In the genomic region with DNA sequence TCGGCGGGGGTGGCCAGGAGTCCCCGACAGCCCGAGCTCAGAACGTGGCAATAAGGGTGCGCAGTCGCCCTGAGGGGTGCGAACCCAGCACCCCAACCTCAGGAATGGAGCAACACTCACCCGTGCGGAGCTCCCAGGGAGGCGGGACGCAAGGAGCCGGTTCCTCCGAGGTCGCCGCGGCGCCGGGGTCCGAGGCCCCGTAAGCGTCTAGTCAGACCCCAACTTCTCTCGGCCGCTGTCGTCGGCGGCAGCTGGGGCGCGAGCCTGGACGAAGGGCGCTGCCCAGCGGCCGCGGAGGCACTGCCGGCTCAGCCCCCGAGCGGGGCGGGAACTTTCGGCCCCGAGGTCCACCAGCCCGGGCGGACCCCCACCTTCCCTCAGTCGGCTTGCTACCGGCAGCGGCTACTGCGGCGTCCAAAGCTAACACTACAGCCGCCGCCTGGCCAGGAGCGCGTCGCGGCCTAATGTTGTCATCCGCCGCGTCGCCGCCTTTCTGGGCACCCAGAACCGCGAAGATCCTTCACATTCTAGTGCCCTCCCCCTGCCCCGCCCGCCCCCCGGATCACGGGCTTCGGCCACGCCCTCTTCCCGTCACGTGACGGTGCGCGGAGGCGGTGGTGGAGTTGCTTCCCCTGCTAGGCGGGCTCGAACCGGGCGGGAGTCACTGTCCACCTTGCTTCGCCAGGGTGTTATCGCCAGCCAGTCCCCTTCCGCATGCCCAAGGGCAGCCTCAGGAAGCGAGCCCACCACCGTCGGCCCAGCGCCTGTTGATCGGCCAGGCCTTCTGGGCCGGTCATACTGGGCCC, we compare ENCODE assay signal across 8 cellular contexts. TPM values are rescaled to one million over a fixed set of nuclear protein-coding genes. Genes with fewer than 3 reads are reported as not detected.
A peak's percentile ranks its signal among the peaks of the same experiment; 100 is the strongest.
DNase-seq lines count a peak whose midpoint lies in the region; ATAC-seq lines count a peak whose summit lies in the region.

A gene with protein sequence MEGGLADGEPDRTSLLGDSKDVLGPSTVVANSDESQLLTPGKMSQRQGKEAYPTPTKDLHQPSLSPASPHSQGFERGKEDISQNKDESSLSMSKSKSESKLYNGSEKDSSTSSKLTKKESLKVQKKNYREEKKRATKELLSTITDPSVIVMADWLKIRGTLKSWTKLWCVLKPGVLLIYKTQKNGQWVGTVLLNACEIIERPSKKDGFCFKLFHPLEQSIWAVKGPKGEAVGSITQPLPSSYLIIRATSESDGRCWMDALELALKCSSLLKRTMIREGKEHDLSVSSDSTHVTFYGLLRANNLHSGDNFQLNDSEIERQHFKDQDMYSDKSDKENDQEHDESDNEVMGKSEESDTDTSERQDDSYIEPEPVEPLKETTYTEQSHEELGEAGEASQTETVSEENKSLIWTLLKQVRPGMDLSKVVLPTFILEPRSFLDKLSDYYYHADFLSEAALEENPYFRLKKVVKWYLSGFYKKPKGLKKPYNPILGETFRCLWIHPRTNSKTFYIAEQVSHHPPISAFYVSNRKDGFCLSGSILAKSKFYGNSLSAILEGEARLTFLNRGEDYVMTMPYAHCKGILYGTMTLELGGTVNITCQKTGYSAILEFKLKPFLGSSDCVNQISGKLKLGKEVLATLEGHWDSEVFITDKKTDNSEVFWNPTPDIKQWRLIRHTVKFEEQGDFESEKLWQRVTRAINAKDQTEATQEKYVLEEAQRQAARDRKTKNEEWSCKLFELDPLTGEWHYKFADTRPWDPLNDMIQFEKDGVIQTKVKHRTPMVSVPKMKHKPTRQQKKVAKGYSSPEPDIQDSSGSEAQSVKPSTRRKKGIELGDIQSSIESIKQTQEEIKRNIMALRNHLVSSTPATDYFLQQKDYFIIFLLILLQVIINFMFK (minus strand): TSS at position 495 of the 806 bp plus-strand sequence. CDS start 72,220 bp downstream, outside the sequence.

- CTCF ChIA-PET in activated CD4-positive, alpha-beta T cell treated with anti-CD3 and anti-CD28 coated beads, Interleukin-2, amount 10 ng/mL, durations not matched to agents 7 days and 5 days (lab: Charles Lee): interaction anchor here (1.1 to 1.3 kb wide), 3 partner anchors 12 to 66 kb away, joined by 3 to 5 read pairs (median 3); no protein-coding TSS in a partner anchor

- peak; percentile 63 for ATAC-seq in GM19328 (IDR thresholded peaks at IDR 0.05; ENCODE audit: unreplicated experiment)
- peak; percentile 68 for ATAC-seq in HG03520 (IDR thresholded peaks at IDR 0.05; ENCODE audit: unreplicated experiment)
- peak; percentile 92 for ATAC-seq in left lobe of liver

- POLR2A ChIA-PET in activated CD4-positive, alpha-beta T cell treated with anti-CD3 and anti-CD28 coated beads, Interleukin-2, amount 10 ng/mL, durations not matched to agents 7 days and 5 days (lab: Charles Lee): interaction anchor here (1.6 kb wide), 1 partner anchor 528 kb away, joined by 3 read pairs; a partner anchor contains a TSS

- H3K27ac Mint-ChIP-seq in activated CD4-positive, alpha-beta T cell treated with anti-CD3 and anti-CD28 coated beads, Interleukin-2, amount 10 ng/mL, durations not matched to agents 7 days and 5 days: peak within 1 kb of the TSS; percentile 99

- H3K4me3 Mint-ChIP-seq in activated CD4-positive, alpha-beta T cell treated with anti-CD3 and anti-CD28 coated beads, Interleukin-2, amount 10 ng/mL, durations not matched to agents 7 days and 5 days: peak within 1 kb of the TSS; percentile 96

- H3K9me3 Mint-ChIP-seq in activated CD4-positive, alpha-beta T cell treated with anti-CD3 and anti-CD28 coated beads, Interleukin-2, amount 10 ng/mL, durations not matched to agents 7 days and 5 days: no peaks in the 10 kb centered on the region

- peaks cover 40% of the 10 kb centered on the region for H3K4me1 Mint-ChIP-seq in activated CD4-positive, alpha-beta T cell treated with anti-CD3 and anti-CD28 coated beads, Interleukin-2, amount 10 ng/mL, durations not matched to agents 7 days and 5 days

- H3K36me3 Mint-ChIP-seq in activated CD4-positive, alpha-beta T cell treated with anti-CD3 and anti-CD28 coated beads, Interleukin-2, amount 10 ng/mL, durations not matched to agents 7 days and 5 days (ENCODE audit: low read depth): peaks cover 21% of the 10 kb centered on the region

- DNase-seq in C1 segment of cervical spinal cord (lab: John Stamatoyannopoulos, UW): peak; percentile 90 to 98 (median 94)
- peak; percentile 73 for DNase-seq in NCI-H526 treated with DMSO at 0.1 percent for 48 hours (lab: John Stamatoyannopoulos, UW)
- DNase-seq in activated CD4-positive, alpha-beta T cell treated with anti-CD3 and anti-CD28 coated beads, Interleukin-2, amount 10 ng/mL, durations not matched to agents 7 days and 5 days: peak; percentile 96
- peak; percentile 47 for DNase-seq in cortex of kidney (lab: John Stamatoyannopoulos, UW)
- DNase-seq in left lobe of liver (ENCODE audit: low spot score): peak; percentile 99
- DNase-seq in stimulated activated CD4-positive, alpha-beta T cell treated with anti-CD3 and anti-CD28 coated beads, Interleukin-2, amount 100 ng/mL, for 4 hours (ENCODE audit: low read depth): peak; percentile 94

- no peaks in the 10 kb centered on the region for H3K27me3 Mint-ChIP-seq in activated CD4-positive, alpha-beta T cell treated with anti-CD3 and anti-CD28 coated beads, Interleukin-2, amount 10 ng/mL, durations not matched to agents 7 days and 5 days

RNA-seq across cellular contexts. Expression of the gene that starts here (rescaled TPM):
- 100 to 1,000 TPM; 119 to 130 TPM for total RNA-seq in activated CD4-positive, alpha-beta T cell treated with anti-CD3 and anti-CD28 coated beads, Interleukin-2, amount 10 ng/mL, durations not matched to agents 7 days and 5 days
- 23.2 TPM for total RNA-seq in left lobe of liver

Comparison
In these comparisons a context has a peak if more than half of its experiments do, and no peak if none do; other contexts are left out.
1. Peak in every context shown above with its lines: DNase-seq and ATAC-seq.
2. DNase-seq: peak in every context shown above with its lines; median percentile 99 in left lobe of liver; 96 in activated CD4-positive, alpha-beta T cell treated with anti-CD3 and anti-CD28 coated beads, Interleukin-2, amount 10 ng/mL, durations not matched to agents 7 days and 5 days; 94 in C1 segment of cervical spinal cord; 94 in stimulated activated CD4-positive, alpha-beta T cell treated with anti-CD3 and anti-CD28 coated beads, Interleukin-2, amount 100 ng/mL, for 4 hours; 73 in NCI-H526 treated with DMSO at 0.1 percent for 48 hours; 47 in cortex of kidney.